In genomic region chr6:163460307-163460782, GRCh38 we compare ENCODE assay signal across 8 cellular contexts. TPM values are rescaled to one million over a fixed set of nuclear protein-coding genes. Genes with fewer than 3 reads are reported as not detected.
DNase-seq lines count a peak whose midpoint lies in the region; ATAC-seq and TF ChIP-seq lines count a peak whose summit lies in the region.

No MANE protein-coding gene starts in this region.

- H3K9ac ChIP-seq in mucosa of rectum (ENCODE audit: low read depth in 1 of 2, low read length in 2 of 2) = peak overlapping the region in 1 of 2 donors; percentile 32

- no peak for TF ChIP-seq POLR2A in breast epithelium (IDR thresholded peaks at IDR 0.05)

- peak overlapping the region; percentile 40 for H3K4me3 ChIP-seq in GM12864 (ENCODE audit: low read depth, low read length)
- peak overlapping the region; percentile 26 to 57 (median 32) for H3K4me3 ChIP-seq in breast epithelium
- peak overlapping the region; percentile 40 to 67 for H3K4me3 ChIP-seq in mucosa of rectum (ENCODE audit: low read length in 2 of 2)

- in situ Hi-C loops in KBM-7 (cut with MboI; ENCODE audit: low pct_unique_long_range_greater_than_20kb, low sequenced_read_pairs) = no loop called here

- TF ChIP-seq CTCF in GM12864 (IDR thresholded peaks at IDR 0.05; ENCODE audit: low read depth, low read length, missing control alignments) = no peak
- no peak for TF ChIP-seq CTCF in breast epithelium (IDR thresholded peaks at IDR 0.05)

- H3K9me3 ChIP-seq in breast epithelium (no peaks in the 10 kb centered on the region), mucosa of rectum (ENCODE audit: control insufficient read depth in 2 of 2, low read length in 2 of 2) (no peaks in the 10 kb centered on the region)

- intact Hi-C loops in breast epithelium (cut with DNase I; ENCODE audit: low total_unique reads) = no loop called here

- peak overlapping the region; percentile 27 to 41 for H3K27ac ChIP-seq in breast epithelium
- H3K27ac ChIP-seq in mucosa of rectum (ENCODE audit: low read depth in 2 of 2, low read length in 2 of 2) = peak overlapping the region; percentile 46 to 61

- DNase-seq in GM12864 (ENCODE audit: low read depth) (no peak), KBM-7 (peak; percentile 48), breast epithelium (ENCODE audit: low spot score in 2 of 2) (no peak), putamen (ENCODE audit: low spot score) (no peak), NCI-H1417 (lab: John Stamatoyannopoulos, UW) (no peak), NCI-H510A (lab: John Stamatoyannopoulos, UW) (no peak)

- H3K4me1 ChIP-seq in breast epithelium (peaks cover 0 to 8% of the 10 kb centered on the region in 2 donors), mucosa of rectum (ENCODE audit: control insufficient read depth in 2 of 2, insufficient read depth in 2 of 2, low read length in 2 of 2) (peaks cover 0 to 6% of the 10 kb centered on the region in 2 donors)

- H3K27me3 ChIP-seq in breast epithelium = no peaks in the 10 kb centered on the region
- H3K27me3 ChIP-seq in mucosa of rectum (ENCODE audit: control insufficient read depth in 2 of 2, insufficient read depth in 2 of 2, low read length in 2 of 2) = no peaks in the 10 kb centered on the region

- H3K36me3 ChIP-seq in breast epithelium = no peaks in the 10 kb centered on the region
- no peaks in the 10 kb centered on the region for H3K36me3 ChIP-seq in mucosa of rectum (ENCODE audit: control insufficient read depth in 2 of 2, insufficient read depth in 2 of 2, low read length in 2 of 2)

- peak; percentile 82 for ATAC-seq in GM21528 (IDR thresholded peaks at IDR 0.05; ENCODE audit: low FRiP score, unreplicated experiment)

RNA-seq across cellular contexts. Expression of gene QKI, which starts 45.8 kb away (rescaled TPM):
- 100 to 1,000 TPM; 158 to 304 (median 172) TPM for total RNA-seq in breast epithelium
